ENCODE assay signal across 12 cellular contexts in the genomic region with DNA sequence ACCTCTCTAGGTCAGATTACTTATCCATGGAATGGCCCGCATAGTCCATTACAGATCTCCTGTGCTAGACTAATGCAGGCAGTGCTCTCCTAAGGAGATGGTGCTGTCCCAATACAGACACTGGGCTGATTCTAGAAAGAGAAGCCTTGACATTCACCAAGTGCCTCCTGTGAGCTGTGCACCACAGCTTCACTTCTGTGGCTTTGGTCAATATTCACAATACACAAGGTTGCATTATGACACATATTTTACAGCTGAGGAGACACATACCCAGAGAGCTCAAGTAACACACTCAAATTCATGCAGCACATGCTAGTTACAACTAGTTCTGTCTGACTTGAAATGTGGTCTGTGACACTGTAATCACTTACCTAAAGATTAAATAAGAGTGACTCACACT. TPM values are rescaled to one million over a fixed set of nuclear protein-coding genes. Genes with fewer than 3 reads are reported as not detected.
A peak's percentile ranks its signal among the peaks of the same experiment; 100 is the strongest.
DNase-seq lines count a peak whose midpoint lies in the region; ATAC-seq, FAIRE-seq and TF ChIP-seq lines count a peak whose summit lies in the region.
"Had no signal": no experiment of that assay in that cellular context is flagged by ENCODE, and none has a peak within 500 bp of the region (broad histone marks: within the 10 kb centered on the region; RNA-seq: fewer than 3 reads in every experiment).

No MANE protein-coding gene starts in this region.

- no peaks in the 10 kb centered on the region for H3K79me2 ChIP-seq in K562 (ENCODE audit: control insufficient read depth, insufficient read depth, low read length)

- no peak overlapping the region for H3K9ac ChIP-seq in K562 (ENCODE audit: insufficient read depth in 1 of 2, low read depth in 2 of 2, low read length in 2 of 2)

- no peaks in the 10 kb centered on the region for H3K9me3 ChIP-seq in K562 (replicated peaks; ENCODE audit: control insufficient read depth, insufficient read depth, low read depth, low read length)
- H3K9me3 ChIP-seq in heart left ventricle, result no peaks in the 10 kb centered on the region
- H3K9me3 ChIP-seq: pancreas had no signal

- no peaks in the 10 kb centered on the region for H4K20me1 ChIP-seq in K562 (replicated peaks; ENCODE audit: control insufficient read depth, insufficient read depth, low read length)

- CTCF ChIA-PET in K562 (lab: Yijun Ruan, JAX; ENCODE audit: low intra/inter-chr PET ratio), result no interaction called here

- TF ChIP-seq POLR2A in K562 (conservative IDR thresholded peaks at IDR 0.05) (no peak), heart left ventricle (IDR thresholded peaks at IDR 0.05) (no peak)

- no peak for TF ChIP-seq RAD21 in K562 (CRISPR knock-in tag; conservative IDR thresholded peaks at IDR 0.05 in 1 of 2, IDR thresholded peaks at IDR 0.05 in 1 of 2)

- H3K4me1 ChIP-seq in K562 (replicated peaks in 1 of 2; ENCODE audit: control insufficient read depth in 2 of 2, insufficient read depth in 2 of 2, low read length in 2 of 2), result no peaks in the 10 kb centered on the region
- H3K4me1 ChIP-seq in heart left ventricle, result peaks cover 0 to 18% (median 0%) of the 10 kb centered on the region in 12 donors

- H3K4me3 ChIP-seq in K562, result no peak overlapping the region
- H3K4me3 ChIP-seq in heart left ventricle, result no peak overlapping the region
- H3K4me3 ChIP-seq: pancreas had no signal

- ATAC-seq in GM18861 (IDR thresholded peaks at IDR 0.05; ENCODE audit: unreplicated experiment) (peak; percentile 77), HG03432 (IDR thresholded peaks at IDR 0.05; ENCODE audit: unreplicated experiment) (peak; percentile 66), K562 (peak; percentile 40; the same call in 2 of the 3 replicates), heart left ventricle (no peak)
- ATAC-seq: left cardiac atrium, pancreas had no signal

- no peak for TF ChIP-seq EP300 in K562 (IDR thresholded peaks at IDR 0.05; ENCODE audit: low read length)

- in situ Hi-C loops in K562 (cut with MboI), result no loop called here

- no peaks in the 10 kb centered on the region for H3K9me1 ChIP-seq in K562 (ENCODE audit: control insufficient read depth, insufficient read depth, low read length)

- WGBS in K562 (ENCODE audit: insufficient coverage, low coverage, missing lambda C conversion rate), result 35% methylated on average over 1 of the region's 1 CpG
- 87 to 97% (median 96%) methylated on average over 1 of the region's 1 CpG for WGBS in heart left ventricle, 4 donors

- POLR2A ChIA-PET in K562 (lab: Yijun Ruan, JAX), result no interaction called here

- no peak overlapping the region for H3K4me2 ChIP-seq in K562 (ENCODE audit: insufficient read depth, low read length)

- H3K36me3 ChIP-seq in K562 (ENCODE audit: control insufficient read depth, insufficient read depth, low read length), result no peaks in the 10 kb centered on the region
- no peaks in the 10 kb centered on the region for H3K36me3 ChIP-seq in heart left ventricle
- H3K36me3 ChIP-seq: pancreas had no signal

- no peak overlapping the region for H2AFZ ChIP-seq in K562 (ENCODE audit: low read depth, low read length)

- H3K27me3 ChIP-seq in K562 (ENCODE audit: control insufficient read depth in 2 of 2, insufficient read depth in 2 of 2, low read length in 2 of 2), result no peaks in the 10 kb centered on the region
- peaks cover 0 to 3% (median 0%) of the 10 kb centered on the region in 9 donors for H3K27me3 ChIP-seq in heart left ventricle
- H3K27me3 ChIP-seq: pancreas had no signal

- H3K27ac ChIP-seq in K562 (ENCODE audit: extremely low read depth, low read depth, low read length), result no peak overlapping the region
- H3K27ac ChIP-seq in heart left ventricle, result no peak overlapping the region
- H3K27ac ChIP-seq: pancreas had no signal

- intact Hi-C loops in K562 (cut with micrococcal nuclease), result no loop called here
- intact Hi-C loops in heart left ventricle (cut with DNase I), result no loop called here
- intact Hi-C loops in head of caudate nucleus (cut with DNase I), result no loop called here

- no TSS peak for BruUV-seq in K562 (replicated peaks; lab: Mats Ljungman, UMichigan)

- FAIRE-seq in K562 (lab: Jason Lieb, UNC), result no peak
- FAIRE-seq: pancreas had no signal

- DNase-seq in Daoy (ENCODE audit: low read depth), result peak; percentile 56
- DNase-seq in K562 (ENCODE audit: extremely low read depth in 1 of 4, low spot score in 3 of 4), result no peak
- no peak for DNase-seq in heart left ventricle
- DNase-seq in iPS-NIHi11 (ENCODE audit: low spot score), result no peak
- DNase-seq in GM03348 (ENCODE audit: low spot score), result no peak
- no peak for DNase-seq in head of caudate nucleus
- DNase-seq: activated effector memory CD4-positive, alpha-beta T cell treated with Interleukin-2 at 50 U/mL for 16 hours; DMS79; left cardiac atrium; pancreas had no signal

- TF ChIP-seq CTCF in K562 (IDR thresholded peaks at IDR 0.05 in 2 of 3, conservative IDR thresholded peaks at IDR 0.05 in 1 of 3; ENCODE audit: insufficient read depth in 2 of 3, low read depth in 1 of 3, low read length in 3 of 3), result no peak
- no peak for TF ChIP-seq CTCF in heart left ventricle (IDR thresholded peaks at IDR 0.05)

TF ChIP-seq in K562, 482 proteins besides CTCF, POLR2A, EP300 and RAD21:
- TF ChIP-seq NR4A1 (CRISPR knock-in tag; IDR thresholded peaks at IDR 0.05) (no peak), NR4A1 (tag; IDR thresholded peaks at IDR 0.05) (no peak), E2F3 (CRISPR knock-in tag; IDR thresholded peaks at IDR 0.05) (no peak), ILK (tag; IDR thresholded peaks at IDR 0.05; ENCODE audit: borderline replicate concordance, low read depth) (no peak)
- TF ChIP-seq, protein P1, sequence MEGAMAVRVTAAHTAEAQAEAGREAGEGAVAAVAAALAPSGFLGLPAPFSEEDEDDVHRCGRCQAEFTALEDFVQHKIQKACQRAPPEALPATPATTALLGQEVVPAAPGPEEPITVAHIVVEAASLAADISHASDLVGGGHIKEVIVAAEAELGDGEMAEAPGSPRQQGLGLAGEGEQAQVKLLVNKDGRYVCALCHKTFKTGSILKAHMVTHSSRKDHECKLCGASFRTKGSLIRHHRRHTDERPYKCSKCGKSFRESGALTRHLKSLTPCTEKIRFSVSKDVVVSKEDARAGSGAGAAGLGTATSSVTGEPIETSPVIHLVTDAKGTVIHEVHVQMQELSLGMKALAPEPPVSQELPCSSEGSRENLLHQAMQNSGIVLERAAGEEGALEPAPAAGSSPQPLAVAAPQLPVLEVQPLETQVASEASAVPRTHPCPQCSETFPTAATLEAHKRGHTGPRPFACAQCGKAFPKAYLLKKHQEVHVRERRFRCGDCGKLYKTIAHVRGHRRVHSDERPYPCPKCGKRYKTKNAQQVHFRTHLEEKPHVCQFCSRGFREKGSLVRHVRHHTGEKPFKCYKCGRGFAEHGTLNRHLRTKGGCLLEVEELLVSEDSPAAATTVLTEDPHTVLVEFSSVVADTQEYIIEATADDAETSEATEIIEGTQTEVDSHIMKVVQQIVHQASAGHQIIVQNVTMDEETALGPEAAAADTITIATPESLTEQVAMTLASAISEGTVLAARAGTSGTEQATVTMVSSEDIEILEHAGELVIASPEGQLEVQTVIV (CRISPR knock-in tag; IDR thresholded peaks at IDR 0.05; ENCODE audit: borderline replicate concordance), result no peak

RNA-seq across cellular contexts. Expression of a gene that starts 59.4 kb away (rescaled TPM):
- total RNA-seq in Daoy (2014; rRNA removed; shearing (Covaris generic)), result 8.3 and 11.8 TPM in 2 replicates
- 81.4 and 138 TPM in 2 replicates for total RNA-seq in K562 (2011; cell fraction: chromatin; rRNA removed; ENCODE audit: low replicate concordance)
- total RNA-seq in K562 (2011; cell fraction: nucleolus; rRNA removed), result 30.5 and 31.5 TPM in 2 replicates
- 59.8 and 105 TPM in 2 replicates for total RNA-seq in K562 (2011; cell fraction: nucleoplasm; rRNA removed)
- total RNA-seq in K562 (2014; rRNA removed) (9.2 and 9.7 TPM in 2 replicates), K562 (2014; rRNA removed; fragmentation: Illumina TruSeq; extraction: Trizol) (17.1 and 21.9 TPM in 2 replicates), K562 (2015; rRNA removed; fragmentation: Illumina TruSeq; extraction: Trizol) (13.5 and 14.4 TPM in 2 replicates), K562 (2021) (20.3 and 25.7 TPM in 2 replicates), heart left ventricle (10 to 100 TPM in 1 of 9 donors, 1 to 10 TPM in 8; 3.4 to 10.4 (median 5.0) TPM)
- polyA plus RNA-seq in K562 (2011; rRNA removed) (42.3 and 43.7 TPM in 2 replicates), K562 (2014; fragmentation: Illumina TruSeq; extraction: Trizol) (15.8 and 16.0 TPM in 2 replicates), K562 (2014; fragmentation: Nextera tagmentation; extraction: Ambion mirVana) (1 to 10 TPM; 4.3 to 5.7 TPM), K562 (2014; rRNA removed) (10.5 and 12.3 TPM in 2 replicates), heart left ventricle (1 to 10 TPM in 1 of 2 donors, under 1 TPM in 1; 0.91 to 4.7 TPM)
- 41.1 and 45.8 TPM in 2 replicates for polyA plus RNA-seq in K562 (2011; cell fraction: cytosol; rRNA removed)
- polyA plus RNA-seq in K562 (2011; cell fraction: nucleus; rRNA removed), result 32.4 and 41.6 TPM in 2 replicates
- 9.3 and 9.9 TPM in 2 replicates for polyA plus RNA-seq in K562 (2012)
- 79.3 and 80.5 TPM in 2 replicates for polyA minus RNA-seq in K562 (2011; rRNA and poly(A)+ RNA removed)
- polyA minus RNA-seq in K562 (2011; cell fraction: cytosol; rRNA and poly(A)+ RNA removed), result 32.1 and 35.7 TPM in 2 replicates
- polyA minus RNA-seq in K562 (2011; cell fraction: nucleus; rRNA and poly(A)+ RNA removed), result 33.3 and 46.1 TPM in 2 replicates

Comparison
In these comparisons a context has a peak if more than half of its experiments do, and no peak if none do; other contexts are left out.
1. ATAC-seq: peak in GM18861 (single experiment), HG03432 (single experiment) and K562 (single experiment); none in heart left ventricle (0 of 4).